ENCODE assay signal across 2 cellular contexts in the genomic region with DNA sequence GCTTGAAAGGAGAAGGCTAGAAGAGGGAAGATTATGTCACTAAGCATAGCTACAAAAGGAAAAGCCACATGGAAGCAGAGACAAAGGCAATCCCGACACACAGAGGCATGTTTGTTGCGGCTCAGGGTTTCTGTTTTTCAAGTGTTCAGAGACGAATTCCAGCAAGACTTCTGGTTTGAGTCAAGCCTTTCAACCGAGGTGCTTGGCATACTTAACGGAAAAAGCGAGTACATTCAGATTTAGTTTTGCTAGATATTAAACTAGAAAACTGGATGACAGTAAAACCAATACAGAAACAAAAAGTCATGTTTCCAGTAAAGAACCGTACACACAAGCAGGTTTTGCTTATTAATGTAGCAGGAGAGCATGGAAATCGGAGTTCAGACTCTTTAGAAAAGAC.
TF ChIP-seq lines count a peak whose summit lies in the region.

No MANE protein-coding gene starts in this region.

TF ChIP-seq in IMR-90, 13 proteins besides CTCF, POLR2A, EP300 and RAD21:
- TF ChIP-seq RCOR1 (IDR thresholded peaks at IDR 0.05; ENCODE audit: insufficient replicate concordance, low read length) = no peak
- TF ChIP-seq USF2 (IDR thresholded peaks at IDR 0.05; ENCODE audit: low read depth, low read length) = no peak
- TF ChIP-seq BHLHE40 (IDR thresholded peaks at IDR 0.05; ENCODE audit: low read depth, low read length) = no peak
- TF ChIP-seq NFE2L2 (IDR thresholded peaks at IDR 0.05; ENCODE audit: low read depth, low read length) = no peak
- TF ChIP-seq MAFK (IDR thresholded peaks at IDR 0.05; ENCODE audit: low read depth, low read length) = no peak
- TF ChIP-seq MAZ (IDR thresholded peaks at IDR 0.05; ENCODE audit: borderline replicate concordance, low read depth, low read length) = no peak
- TF ChIP-seq MXI1 (IDR thresholded peaks at IDR 0.05; ENCODE audit: borderline replicate concordance, low read depth, low read length) = no peak
- TF ChIP-seq FOS (IDR thresholded peaks at IDR 0.05; ENCODE audit: low read depth, low read length) = no peak
- TF ChIP-seq, protein P1, sequence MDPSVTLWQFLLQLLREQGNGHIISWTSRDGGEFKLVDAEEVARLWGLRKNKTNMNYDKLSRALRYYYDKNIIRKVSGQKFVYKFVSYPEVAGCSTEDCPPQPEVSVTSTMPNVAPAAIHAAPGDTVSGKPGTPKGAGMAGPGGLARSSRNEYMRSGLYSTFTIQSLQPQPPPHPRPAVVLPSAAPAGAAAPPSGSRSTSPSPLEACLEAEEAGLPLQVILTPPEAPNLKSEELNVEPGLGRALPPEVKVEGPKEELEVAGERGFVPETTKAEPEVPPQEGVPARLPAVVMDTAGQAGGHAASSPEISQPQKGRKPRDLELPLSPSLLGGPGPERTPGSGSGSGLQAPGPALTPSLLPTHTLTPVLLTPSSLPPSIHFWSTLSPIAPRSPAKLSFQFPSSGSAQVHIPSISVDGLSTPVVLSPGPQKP (IDR thresholded peaks at IDR 0.05; ENCODE audit: borderline replicate concordance, low read depth, low read length) = no peak
- TF ChIP-seq CEBPB (IDR thresholded peaks at IDR 0.05; ENCODE audit: low read depth, low read length) = no peak
- TF ChIP-seq CHD1 (IDR thresholded peaks at IDR 0.05; ENCODE audit: low read depth, low read length) = no peak
- TF ChIP-seq RFX5 (IDR thresholded peaks at IDR 0.05; ENCODE audit: low read depth, low read length) = no peak
- no peak for TF ChIP-seq SMC3 (IDR thresholded peaks at IDR 0.05; ENCODE audit: low read depth, low read length)

TF ChIP-seq in HepG2, 621 proteins besides CTCF, POLR2A, EP300 and RAD21:
- TF ChIP-seq NAIF1 (CRISPR knock-in tag; IDR thresholded peaks at IDR 0.05; ENCODE audit: borderline replicate concordance) (no peak), MAFF (IDR thresholded peaks at IDR 0.05; ENCODE audit: low read depth, low read length) (no peak), AKAP8 (CRISPR knock-in tag; IDR thresholded peaks at IDR 0.05) (no peak), PHF5A (CRISPR knock-in tag; IDR thresholded peaks at IDR 0.05; ENCODE audit: low read depth, unreplicated experiment) (no peak), NFKBIZ (CRISPR knock-in tag; IDR thresholded peaks at IDR 0.05) (no peak), BORCS8-MEF2B (CRISPR knock-in tag; IDR thresholded peaks at IDR 0.05) (no peak), SRSF4 (IDR thresholded peaks at IDR 0.05; ENCODE audit: low read depth, low read length, poor library complexity, severe bottlenecking) (no peak), ZNF292 (CRISPR knock-in tag; IDR thresholded peaks at IDR 0.05; ENCODE audit: borderline replicate concordance, low read depth) (no peak), SIX4 (CRISPR knock-in tag; IDR thresholded peaks at IDR 0.05) (no peak), ZNF639 (CRISPR knock-in tag; conservative IDR thresholded peaks at IDR 0.05) (no peak), SETDB1 (CRISPR knock-in tag; IDR thresholded peaks at IDR 0.05; ENCODE audit: borderline replicate concordance) (no peak), FOXM1 (CRISPR knock-in tag; IDR thresholded peaks at IDR 0.05) (no peak), RNF2 (conservative IDR thresholded peaks at IDR 0.05; ENCODE audit: low read depth) (no peak), ZNF879 (CRISPR knock-in tag; IDR thresholded peaks at IDR 0.05) (no peak), ZFP62 (CRISPR knock-in tag; IDR thresholded peaks at IDR 0.05) (no peak)
